In genomic region chr16:4404247-4404966, GRCh38 we compare ENCODE assay signal across 8 cellular contexts. TPM values are rescaled to one million over a fixed set of nuclear protein-coding genes. Genes with fewer than 3 reads are reported as not detected.
DNase-seq lines count a peak whose midpoint lies in the region; ATAC-seq and TF ChIP-seq lines count a peak whose summit lies in the region.

No MANE protein-coding gene starts in this region.

- H3K9me3 Mint-ChIP-seq in type B pancreatic cell: no peaks in the 10 kb centered on the region

- H3K36me3 Mint-ChIP-seq in type B pancreatic cell: peaks cover 5% of the 10 kb centered on the region

- intact Hi-C loops in adrenal gland (cut with DNase I): loop anchor here (2.0 to 10.0 kb wide), 3 partner anchors 46 to 140 kb away; no protein-coding TSS in a partner anchor
- intact Hi-C loops in left colon (cut with DNase I, micrococcal nuclease): loop anchor here (5.0 to 10.0 kb wide), 2 partner anchors 47 to 120 kb away; no protein-coding TSS in a partner anchor

- no peaks in the 10 kb centered on the region for H3K27me3 Mint-ChIP-seq in type B pancreatic cell

- H3K4me3 ChIP-seq in adrenal gland: no peak overlapping the region

- no peaks in the 10 kb centered on the region for H3K9me3 ChIP-seq in adrenal gland (replicated peaks in 1 of 3)

- no peaks in the 10 kb centered on the region for H3K4me1 ChIP-seq in adrenal gland (replicated peaks in 1 of 2)

- TF ChIP-seq CTCF in adrenal gland (IDR thresholded peaks at IDR 0.05) (peak; percentile 31 to 67 (median 52)), type B pancreatic cell (conservative IDR thresholded peaks at IDR 0.05) (peak; percentile 79)

- H3K27ac ChIP-seq in adrenal gland: no peak overlapping the region

- H3K36me3 ChIP-seq in adrenal gland (replicated peaks in 1 of 2): peaks cover 0 to 41% of the 10 kb centered on the region in 2 donors

- no peak for TF ChIP-seq POLR2A in adrenal gland (IDR thresholded peaks at IDR 0.05)

- ATAC-seq in left colon (peak; percentile 33), GM18498 (IDR thresholded peaks at IDR 0.05; ENCODE audit: unreplicated experiment) (no peak)

- peak overlapping the region; percentile 72 for H3K27ac Mint-ChIP-seq in type B pancreatic cell

- DNase-seq in NCI-H748 (lab: John Stamatoyannopoulos, UW; ENCODE audit: unreplicated experiment) (peak; percentile 14), NCI-H748 treated with DMSO at 0.1 percent for 48 hours (lab: John Stamatoyannopoulos, UW) (no peak), NCI-H1694 treated with DMSO at 0.1 percent for 48 hours (lab: John Stamatoyannopoulos, UW) (peak; percentile 51), adrenal gland (peak in 4 of 7 donors; percentile 52 to 80 (median 61)), left colon (peak in 1 of 2 donors; percentile 46), type B pancreatic cell (ENCODE audit: extremely low spot score, unreplicated experiment) (no peak)
- no peak for DNase-seq in activated CD4-positive, CD25-positive, alpha-beta regulatory T cell (lab: John Stamatoyannopoulos, UW)

- H3K4me3 Mint-ChIP-seq in type B pancreatic cell: no peak overlapping the region

- WGBS in adrenal gland, 4 donors: 78 to 81% (median 79%) methylated on average over 20 of the region's 20 CpGs

- no peaks in the 10 kb centered on the region for H3K27me3 ChIP-seq in adrenal gland

- peaks cover 18% of the 10 kb centered on the region for H3K4me1 Mint-ChIP-seq in type B pancreatic cell (ENCODE audit: unreplicated experiment)

RNA-seq across cellular contexts. Expression of gene CORO7, which starts 12.0 kb away (rescaled TPM):
- total RNA-seq in adrenal gland: 10 to 100 TPM; 23.0 to 56.5 (median 35.8) TPM
- polyA plus RNA-seq in adrenal gland: 10 to 100 TPM in 2 of 3 donors, 1 to 10 TPM in 1; 4.3 to 61.0 (median 27.9) TPM
- total RNA-seq in left colon: 10 to 100 TPM; 43.9 to 48.0 TPM
- total RNA-seq in type B pancreatic cell (ENCODE audit: low replicate concordance): 32.3 and 41.4 TPM in 2 replicates

RNA-seq across cellular contexts. Expression of gene DNAJA3, which starts 21.3 kb away (rescaled TPM):
- total RNA-seq in adrenal gland (100 to 1,000 TPM in 2 of 8 donors, 10 to 100 TPM in 6; 55.0 to 122 (median 76.5) TPM), left colon (10 to 100 TPM; 43.6 to 56.7 TPM), type B pancreatic cell (ENCODE audit: low replicate concordance) (43.9 and 46.5 TPM in 2 replicates)
- polyA plus RNA-seq in adrenal gland: 100 to 1,000 TPM in 1 of 3 donors, 10 to 100 TPM in 2; 21.9 to 166 (median 25.6) TPM

RNA-seq across cellular contexts. Expression of gene VASN, which starts 32.8 kb away (rescaled TPM):
- 10 to 100 TPM; 16.1 to 44.7 (median 27.4) TPM for total RNA-seq in adrenal gland
- 10 to 100 TPM in 2 of 3 donors, under 1 TPM in 1; 0.77 to 23.9 (median 15.5) TPM for polyA plus RNA-seq in adrenal gland
- 1 to 10 TPM; 2.2 to 4.8 TPM for total RNA-seq in left colon
- total RNA-seq in type B pancreatic cell (ENCODE audit: low replicate concordance): 9.7 and 29.0 TPM in 2 replicates

RNA-seq across cellular contexts. Expression of gene PAM16, which starts 53.3 kb away (rescaled TPM):
- 10 to 100 TPM; 35.5 to 68.8 (median 54.0) TPM for total RNA-seq in adrenal gland
- 100 to 1,000 TPM in 2 of 3 donors, 10 to 100 TPM in 1; 25.0 to 310 (median 285) TPM for polyA plus RNA-seq in adrenal gland
- 10 to 100 TPM; 26.9 to 31.8 TPM for total RNA-seq in left colon
- total RNA-seq in type B pancreatic cell (ENCODE audit: low replicate concordance): 30.5 and 39.3 TPM in 2 replicates

Comparison
In these comparisons a context has a peak if more than half of its experiments do, and no peak if none do; other contexts are left out.
1. DNase-seq: peak in NCI-H748 (single experiment), NCI-H1694 treated with DMSO at 0.1 percent for 48 hours (single experiment) and adrenal gland (4 of 7); none in NCI-H748 treated with DMSO at 0.1 percent for 48 hours (single experiment), type B pancreatic cell (single experiment) and activated CD4-positive, CD25-positive, alpha-beta regulatory T cell (0 of 4).